14 cellular contexts compared by ENCODE assay signal in genomic region chr5:80885698-80886000, GRCh38.
DNase-seq lines count a peak whose midpoint lies in the region; TF ChIP-seq lines count a peak whose summit lies in the region.
"Had no signal": no experiment of that assay in that cellular context is flagged by ENCODE, and none has a peak within 500 bp of the region (broad histone marks: within the 10 kb centered on the region; RNA-seq: fewer than 3 reads in every experiment).

No MANE protein-coding gene starts in this region.

- H3K4me3 Mint-ChIP-seq in Caco-2 (ENCODE audit: unreplicated experiment): no peak overlapping the region

- POLR2A ChIA-PET in Caco-2 (lab: Charles Lee): no interaction called here

- intact Hi-C loops in Caco-2 (cut with micrococcal nuclease; ENCODE audit: unreplicated experiment): loop anchor here (2.0 kb wide), 1 partner anchor 23 kb away; no protein-coding TSS in a partner anchor

- peaks cover 29% of the 10 kb centered on the region for H3K4me1 ChIP-seq in Caco-2
- H3K4me1 ChIP-seq: BLaER1 had no signal

- H3K9me3 Mint-ChIP-seq in Caco-2 (ENCODE audit: unreplicated experiment): peaks cover 25% of the 10 kb centered on the region

- TF ChIP-seq CTCF in Caco-2 (IDR thresholded peaks at IDR 0.05; ENCODE audit: insufficient read depth in 1 of 2, low read depth in 1 of 2, low read length in 1 of 2, severe bottlenecking in 1 of 2, unreplicated experiment in 1 of 2) (no peak), fibroblast of pulmonary artery (IDR thresholded peaks at IDR 0.05; ENCODE audit: low read length, missing control alignments) (no peak)

- H3K4me1 Mint-ChIP-seq in Caco-2 (ENCODE audit: low read depth, unreplicated experiment): peaks cover 29% of the 10 kb centered on the region

- H3K27me3 Mint-ChIP-seq in Caco-2 (ENCODE audit: insufficient read depth, unreplicated experiment): no peaks in the 10 kb centered on the region

- no TSS peak for BruUV-seq in Caco-2 (replicated peaks; lab: Mats Ljungman, UMichigan)

- H3K4me3 ChIP-seq in Caco-2 (ENCODE audit: low read depth, low read length) (no peak overlapping the region), fibroblast of pulmonary artery (replicated peaks; ENCODE audit: low read depth, low read length) (no peak overlapping the region)
- H3K4me3 ChIP-seq: BLaER1, dorsolateral prefrontal cortex, ovary had no signal

- no peaks in the 10 kb centered on the region for H3K27me3 ChIP-seq in Caco-2 (replicated peaks; ENCODE audit: control insufficient read depth, insufficient read depth, low read length)
- H3K27me3 ChIP-seq: BLaER1, dorsolateral prefrontal cortex, ovary had no signal

- DNase-seq in Caco-2 (peak; percentile 48 to 54), LoVo (ENCODE audit: low spot score) (peak; percentile 60), fibroblast of pulmonary artery (ENCODE audit: low read depth) (peak; percentile 23), myocyte (ENCODE audit: low read depth) (peak; percentile 12), nucleus accumbens (lab: John Stamatoyannopoulos, UW) (no peak), AG20443 (ENCODE audit: low spot score) (no peak)
- no peak for DNase-seq in effector CD4-positive, alpha-beta T cell
- DNase-seq in stimulated activated naive CD4-positive, alpha-beta T cell treated with Interleukin-2 at 50 U/mL for 16 hours (lab: John Stamatoyannopoulos, UW): no peak
- DNase-seq: activated gamma-delta T cell treated with Interleukin-2 at 50 U/mL for 16 hours; dorsolateral prefrontal cortex; NCI-H1694 treated with DMSO at 0.1 percent for 48 hours; ovary; stimulated activated CD4-positive, alpha-beta T cell treated with anti-CD3 and anti-CD28 coated beads, Interleukin-4, amount 100 ng/mL, for 4 hours had no signal

- no peaks in the 10 kb centered on the region for H3K36me3 ChIP-seq in Caco-2 (ENCODE audit: control insufficient read depth, insufficient read depth, low read length)
- H3K36me3 ChIP-seq: ovary had no signal

- CTCF ChIA-PET in Caco-2 (lab: Charles Lee): no interaction called here

- H3K9me3 ChIP-seq in Caco-2: 0 out of 2 replicates have a peak, but pooled peaks cover 3% of the 10 kb centered on the region
- H3K9me3 ChIP-seq: ovary had no signal

- peak overlapping the region; percentile 89 for H3K27ac Mint-ChIP-seq in Caco-2 (ENCODE audit: unreplicated experiment)

- H3K36me3 Mint-ChIP-seq in Caco-2 (ENCODE audit: insufficient read depth, unreplicated experiment): peaks cover 5% of the 10 kb centered on the region

Comparison
In these comparisons a context has a peak if more than half of its experiments do, and no peak if none do; other contexts are left out.
1. DNase-seq: peak in Caco-2 (2 of 2), LoVo (single experiment), fibroblast of pulmonary artery (single experiment) and myocyte (single experiment); none in effector CD4-positive, alpha-beta T cell (single experiment), stimulated activated naive CD4-positive, alpha-beta T cell treated with Interleukin-2 at 50 U/mL for 16 hours (single experiment), nucleus accumbens (0 of 56) and AG20443 (single experiment).